Comparison of ENCODE assay signal across 8 cellular contexts in genomic region chr5:76404694-76405306, GRCh38. TPM values are rescaled to one million over a fixed set of nuclear protein-coding genes. Genes with fewer than 3 reads are reported as not detected.
DNase-seq lines count a peak whose midpoint lies in the region; ATAC-seq and TF ChIP-seq lines count a peak whose summit lies in the region.

No MANE protein-coding gene starts in this region.

- intact Hi-C loops in activated T-helper 1 cell treated with anti-CD3 and anti-CD28 coated beads, Interleukin-12 subunit alpha, Interleukin-12 subunit beta, Interleukin-2, Interleukin-4 antibody, amounts not matched to agents 30 ng/mL and 10 ng/mL and 1 ng/mL, durations not matched to agents 14 hours and 24 hours and 36 hours (cut with micrococcal nuclease) = loop anchor here (1.0 to 10.0 kb wide), 7 partner anchors 69 to 1070 kb away; partner anchors contain the start of genes CERT1, HMGCR, POC5 and POLK
- intact Hi-C loops in MCF 10A (cut with micrococcal nuclease) = no loop called here

- POLR2A ChIA-PET in MCF 10A (lab: Yijun Ruan, JAX) = no interaction called here

- peak overlapping the region; percentile 98 for H3K4me3 Mint-ChIP-seq in activated T-helper 1 cell treated with anti-CD3 and anti-CD28 coated beads, Interleukin-12 subunit alpha, Interleukin-12 subunit beta, Interleukin-2, Interleukin-4 antibody, amounts not matched to agents 30 ng/mL and 10 ng/mL and 1 ng/mL, durations not matched to agents 14 hours and 24 hours and 36 hours
- H3K4me3 Mint-ChIP-seq in osteocyte (ENCODE audit: unreplicated experiment) (peak overlapping the region; percentile 27), MCF 10A (ENCODE audit: unreplicated experiment) (no peak overlapping the region)

- no TSS peak for BruUV-seq in MCF 10A (replicated peaks; lab: Mats Ljungman, UMichigan)

- TF ChIP-seq CTCF in GM13976 (IDR thresholded peaks at IDR 0.05; ENCODE audit: borderline replicate concordance, control extremely low read depth, extremely low read depth, insufficient read depth, missing control alignments) (no peak), osteocyte (IDR thresholded peaks at IDR 0.05) (no peak), MCF 10A (IDR thresholded peaks at IDR 0.05; ENCODE audit: unreplicated experiment) (no peak)

- in situ Hi-C loops in GM13976 (cut with MboI; ENCODE audit: low sequenced_read_pairs, unreplicated experiment) = loop anchor here (10.0 kb wide), 1 partner anchor 140 kb away; no protein-coding TSS in a partner anchor

- peaks cover 21% of the 10 kb centered on the region for H3K36me3 Mint-ChIP-seq in activated T-helper 1 cell treated with anti-CD3 and anti-CD28 coated beads, Interleukin-12 subunit alpha, Interleukin-12 subunit beta, Interleukin-2, Interleukin-4 antibody, amounts not matched to agents 30 ng/mL and 10 ng/mL and 1 ng/mL, durations not matched to agents 14 hours and 24 hours and 36 hours (ENCODE audit: low read depth)
- no peaks in the 10 kb centered on the region for H3K36me3 Mint-ChIP-seq in osteocyte (ENCODE audit: unreplicated experiment)
- H3K36me3 Mint-ChIP-seq in MCF 10A (ENCODE audit: insufficient read depth, unreplicated experiment) = peaks cover 4% of the 10 kb centered on the region

- CTCF ChIA-PET in MCF 10A (lab: Yijun Ruan, JAX) = interaction anchor here (0.5 to 2.7 kb wide), 9 partner anchors 15 to 370 kb away, joined by 3 to 18 read pairs (median 3); no protein-coding TSS in a partner anchor

- H3K4me1 Mint-ChIP-seq in activated T-helper 1 cell treated with anti-CD3 and anti-CD28 coated beads, Interleukin-12 subunit alpha, Interleukin-12 subunit beta, Interleukin-2, Interleukin-4 antibody, amounts not matched to agents 30 ng/mL and 10 ng/mL and 1 ng/mL, durations not matched to agents 14 hours and 24 hours and 36 hours (ENCODE audit: low read depth) = peaks cover 77% of the 10 kb centered on the region
- H3K4me1 Mint-ChIP-seq in osteocyte (ENCODE audit: unreplicated experiment) (peaks cover 10% of the 10 kb centered on the region), MCF 10A (ENCODE audit: insufficient read depth, unreplicated experiment) (no peaks in the 10 kb centered on the region)

- ATAC-seq in HG02970 (IDR thresholded peaks at IDR 0.05; ENCODE audit: low FRiP score, unreplicated experiment) = peak; percentile 1

- no peaks in the 10 kb centered on the region for H3K27me3 Mint-ChIP-seq in activated T-helper 1 cell treated with anti-CD3 and anti-CD28 coated beads, Interleukin-12 subunit alpha, Interleukin-12 subunit beta, Interleukin-2, Interleukin-4 antibody, amounts not matched to agents 30 ng/mL and 10 ng/mL and 1 ng/mL, durations not matched to agents 14 hours and 24 hours and 36 hours (ENCODE audit: insufficient read depth)
- H3K27me3 Mint-ChIP-seq in osteocyte (ENCODE audit: unreplicated experiment) (peaks cover 24% of the 10 kb centered on the region), MCF 10A (ENCODE audit: insufficient read depth, unreplicated experiment) (peaks cover 50% of the 10 kb centered on the region)

- DNase-seq in GM13976 (ENCODE audit: low spot score) (peak; percentile 57), osteocyte (ENCODE audit: extremely low spot score, unreplicated experiment) (no peak), NCI-H226 (no peak), NCI-H1105 treated with DMSO at 0.1 percent for 48 hours (lab: John Stamatoyannopoulos, UW) (no peak), NCI-H748 (lab: John Stamatoyannopoulos, UW; ENCODE audit: unreplicated experiment) (no peak), MCF 10A (ENCODE audit: unreplicated experiment) (no peak)
- no peak for DNase-seq in activated T-helper 1 cell treated with anti-CD3 and anti-CD28 coated beads, Interleukin-12 subunit alpha, Interleukin-12 subunit beta, Interleukin-2, Interleukin-4 antibody, amounts not matched to agents 30 ng/mL and 10 ng/mL and 1 ng/mL, durations not matched to agents 14 hours and 24 hours and 36 hours (ENCODE audit: low spot score)

- H3K9me3 Mint-ChIP-seq in activated T-helper 1 cell treated with anti-CD3 and anti-CD28 coated beads, Interleukin-12 subunit alpha, Interleukin-12 subunit beta, Interleukin-2, Interleukin-4 antibody, amounts not matched to agents 30 ng/mL and 10 ng/mL and 1 ng/mL, durations not matched to agents 14 hours and 24 hours and 36 hours = no peaks in the 10 kb centered on the region
- no peaks in the 10 kb centered on the region for H3K9me3 Mint-ChIP-seq in osteocyte (ENCODE audit: unreplicated experiment)
- H3K9me3 Mint-ChIP-seq in MCF 10A (ENCODE audit: unreplicated experiment) = no peaks in the 10 kb centered on the region

- peak overlapping the region; percentile 93 for H3K27ac Mint-ChIP-seq in activated T-helper 1 cell treated with anti-CD3 and anti-CD28 coated beads, Interleukin-12 subunit alpha, Interleukin-12 subunit beta, Interleukin-2, Interleukin-4 antibody, amounts not matched to agents 30 ng/mL and 10 ng/mL and 1 ng/mL, durations not matched to agents 14 hours and 24 hours and 36 hours
- H3K27ac Mint-ChIP-seq in osteocyte (ENCODE audit: unreplicated experiment) = no peak overlapping the region
- no peak overlapping the region for H3K27ac Mint-ChIP-seq in MCF 10A (ENCODE audit: low read depth, unreplicated experiment)

RNA-seq across cellular contexts. Expression of gene IQGAP2, which starts 1.7 kb away (rescaled TPM):
- total RNA-seq in activated T-helper 1 cell treated with anti-CD3 and anti-CD28 coated beads, Interleukin-12 subunit alpha, Interleukin-12 subunit beta, Interleukin-2, Interleukin-4 antibody, amounts not matched to agents 30 ng/mL and 10 ng/mL and 1 ng/mL, durations not matched to agents 14 hours and 24 hours and 36 hours = 43.5 and 45.4 TPM in 2 replicates
- total RNA-seq in osteocyte = 8.8 and 11.8 TPM in 2 replicates
- total RNA-seq in MCF 10A (2022) = 0.93 and 1.5 TPM in 2 replicates
